Comparison of ENCODE assay signal across 1 cellular context in genomic region chr2:241094924-241095420, GRCh38.
TF ChIP-seq lines count a peak whose summit lies in the region.

No MANE protein-coding gene starts in this region.

TF ChIP-seq in GM12878, 131 proteins besides CTCF, POLR2A, EP300 and RAD21:
- TF ChIP-seq USF1 (IDR thresholded peaks at IDR 0.05; ENCODE audit: borderline replicate concordance, extremely low read length, insufficient read depth, low read depth, low read length) (no peak), NFXL1 (IDR thresholded peaks at IDR 0.05; ENCODE audit: borderline replicate concordance) (no peak), SMAD1 (IDR thresholded peaks at IDR 0.05; ENCODE audit: low read depth, partially characterized antibody) (no peak), SIN3A (IDR thresholded peaks at IDR 0.05; ENCODE audit: low read depth, low read length) (no peak), CHD2 (IDR thresholded peaks at IDR 0.05; ENCODE audit: borderline replicate concordance, low read depth, low read length) (no peak), NBN (IDR thresholded peaks at IDR 0.05) (no peak), ZNF274 (IDR thresholded peaks at IDR 0.05; ENCODE audit: insufficient read depth, insufficient read length) (no peak), ESRRA (IDR thresholded peaks at IDR 0.05; ENCODE audit: low read length) (no peak), BCL11A (IDR thresholded peaks at IDR 0.05; ENCODE audit: low read depth, low read length) (no peak), NFIC (IDR thresholded peaks at IDR 0.05; ENCODE audit: low read depth, low read length) (no peak), CBFB (IDR thresholded peaks at IDR 0.05; ENCODE audit: low read depth) (no peak), EZH2 (IDR thresholded peaks at IDR 0.05; ENCODE audit: borderline replicate concordance, control insufficient read depth, low read depth, low read length) (no peak), ZZZ3 (IDR thresholded peaks at IDR 0.05; ENCODE audit: control insufficient read depth, insufficient read length, low read depth) (no peak), MXI1 (IDR thresholded peaks at IDR 0.05; ENCODE audit: low read depth, low read length) (no peak), BMI1 (IDR thresholded peaks at IDR 0.05; ENCODE audit: borderline replicate concordance) (no peak)
